ENCODE assay signal across 9 cellular contexts in the genomic region with DNA sequence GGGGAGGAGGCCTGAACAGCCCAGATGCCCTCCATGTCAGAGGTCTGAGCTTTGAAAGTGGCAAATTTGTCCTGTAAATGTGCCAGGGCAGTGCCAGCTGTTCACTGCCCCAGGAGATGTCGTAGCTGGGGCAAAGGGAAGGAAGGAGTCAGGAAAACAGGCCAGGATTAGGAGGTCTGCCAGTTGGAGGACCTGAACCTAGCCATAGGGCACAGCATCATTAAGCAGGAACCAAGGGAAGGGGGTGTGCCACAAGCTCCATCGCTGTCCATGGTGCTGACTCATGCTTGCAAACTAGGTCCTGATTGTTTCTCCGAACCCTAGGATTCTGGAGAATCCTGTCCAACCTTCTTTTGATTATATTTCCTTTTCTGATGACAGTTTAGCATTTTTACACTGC.
DNase-seq lines count a peak whose midpoint lies in the region; ATAC-seq and TF ChIP-seq lines count a peak whose summit lies in the region.
"Had no signal": no experiment of that assay in that cellular context is flagged by ENCODE, and none has a peak within 500 bp of the region (broad histone marks: within the 10 kb centered on the region; RNA-seq: fewer than 3 reads in every experiment).

No MANE protein-coding gene starts in this region.

- H3K27ac Mint-ChIP-seq in activated naive CD4-positive, alpha-beta T cell treated with anti-CD3 and anti-CD28 coated beads, Interleukin-2, amount 10 ng/mL, durations not matched to agents 7 days and 5 days, result no peak overlapping the region
- H3K27ac Mint-ChIP-seq: CD8-positive, alpha-beta T cell had no signal

- DNase-seq in activated naive CD4-positive, alpha-beta T cell treated with anti-CD3 and anti-CD28 coated beads, Interleukin-2, amount 10 ng/mL, durations not matched to agents 7 days and 5 days, result peak; percentile 71
- no peak for DNase-seq in activated naive CD4-positive, alpha-beta T cell treated with anti-CD3 and anti-CD28 coated beads, Interleukin-2, amount 50 U/mL, for 16 hours
- DNase-seq in RWPE1 (ENCODE audit: low spot score), result peak; percentile 50
- DNase-seq in fibroblast of lung (ENCODE audit: low read depth in 2 of 2), result peak; percentile 19 to 25
- DNase-seq in stimulated activated CD4-positive, alpha-beta T cell treated with anti-CD3 and anti-CD28 coated beads, Interleukin-4, amount 100 ng/mL, for 48 hours (ENCODE audit: low read depth in 2 of 2), result peak; percentile 1 to 19
- no peak for DNase-seq in DMS153 treated with DMSO at 0.1 percent for 48 hours (lab: John Stamatoyannopoulos, UW; ENCODE audit: unreplicated experiment)
- DNase-seq in Peyer's patch, result no peak

- no peaks in the 10 kb centered on the region for H3K27me3 ChIP-seq in fibroblast of lung (ENCODE audit: control insufficient read depth, insufficient read depth, low read length)
- no peaks in the 10 kb centered on the region for H3K27me3 ChIP-seq in Peyer's patch

- no peak for ATAC-seq in GM18858 (IDR thresholded peaks at IDR 0.05; ENCODE audit: unreplicated experiment)
- ATAC-seq: CD8-positive, alpha-beta T cell had no signal

- peaks cover 4% of the 10 kb centered on the region for H3K27me3 Mint-ChIP-seq in activated naive CD4-positive, alpha-beta T cell treated with anti-CD3 and anti-CD28 coated beads, Interleukin-2, amount 10 ng/mL, durations not matched to agents 7 days and 5 days

- POLR2A ChIA-PET in RWPE1 (lab: Yijun Ruan, JAX; ENCODE audit: low non-redundant PET), result no interaction called here

- CTCF ChIA-PET in activated naive CD4-positive, alpha-beta T cell treated with anti-CD3 and anti-CD28 coated beads, Interleukin-2, amount 10 ng/mL, durations not matched to agents 7 days and 5 days (lab: Charles Lee), result no interaction called here
- CTCF ChIA-PET in RWPE1 (lab: Yijun Ruan, JAX), result no interaction called here

- no peak for TF ChIP-seq POLR2A in Peyer's patch (IDR thresholded peaks at IDR 0.05)

- H3K9me3 ChIP-seq in fibroblast of lung (ENCODE audit: control insufficient read depth, insufficient read depth, low read depth, low read length), result no peaks in the 10 kb centered on the region
- no peaks in the 10 kb centered on the region for H3K9me3 ChIP-seq in Peyer's patch

- no peak overlapping the region for H3K4me3 Mint-ChIP-seq in activated naive CD4-positive, alpha-beta T cell treated with anti-CD3 and anti-CD28 coated beads, Interleukin-2, amount 10 ng/mL, durations not matched to agents 7 days and 5 days
- H3K4me3 Mint-ChIP-seq: CD8-positive, alpha-beta T cell had no signal

- no peaks in the 10 kb centered on the region for H3K36me3 Mint-ChIP-seq in activated naive CD4-positive, alpha-beta T cell treated with anti-CD3 and anti-CD28 coated beads, Interleukin-2, amount 10 ng/mL, durations not matched to agents 7 days and 5 days
- H3K36me3 Mint-ChIP-seq: CD8-positive, alpha-beta T cell had no signal

- no peaks in the 10 kb centered on the region for H3K79me2 ChIP-seq in fibroblast of lung (ENCODE audit: control insufficient read depth, insufficient read depth, low read length)

- no peaks in the 10 kb centered on the region for H3K4me1 Mint-ChIP-seq in activated naive CD4-positive, alpha-beta T cell treated with anti-CD3 and anti-CD28 coated beads, Interleukin-2, amount 10 ng/mL, durations not matched to agents 7 days and 5 days

- H3K36me3 ChIP-seq in fibroblast of lung (ENCODE audit: control insufficient read depth, insufficient read depth, low read length), result no peaks in the 10 kb centered on the region
- no peaks in the 10 kb centered on the region for H3K36me3 ChIP-seq in Peyer's patch

- H3K4me1 ChIP-seq in fibroblast of lung (ENCODE audit: control insufficient read depth, extremely low read depth, insufficient read depth, low read length), result no peaks in the 10 kb centered on the region
- no peaks in the 10 kb centered on the region for H3K4me1 ChIP-seq in Peyer's patch

- H4K20me1 ChIP-seq in fibroblast of lung (ENCODE audit: control insufficient read depth, extremely low read depth, insufficient read depth, low read length), result peaks cover 2% of the 10 kb centered on the region

- H3K27ac ChIP-seq in RWPE1 (no peak overlapping the region), fibroblast of lung (ENCODE audit: insufficient read depth, low read length) (no peak overlapping the region), Peyer's patch (no peak overlapping the region)

- no peak overlapping the region for H3K4me2 ChIP-seq in fibroblast of lung (ENCODE audit: extremely low read depth, insufficient read depth, low read length)

- H2AFZ ChIP-seq in fibroblast of lung (ENCODE audit: low read length), result no peak overlapping the region

- no peak overlapping the region for H3K9ac ChIP-seq in fibroblast of lung (ENCODE audit: insufficient read depth, low read length)

- H3K4me3 ChIP-seq in fibroblast of lung (replicated peaks in 1 of 4; ENCODE audit: control extremely low read depth in 1 of 4, insufficient read depth in 1 of 4, low read depth in 3 of 4, low read length in 4 of 4) (no peak overlapping the region), Peyer's patch (no peak overlapping the region)

- TF ChIP-seq CTCF in RWPE1 (conservative IDR thresholded peaks at IDR 0.05; ENCODE audit: low read depth) (no peak), fibroblast of lung (conservative IDR thresholded peaks at IDR 0.05 in 1 of 2, IDR thresholded peaks at IDR 0.05 in 1 of 2; ENCODE audit: low read depth in 1 of 2, low read length in 2 of 2) (no peak), Peyer's patch (IDR thresholded peaks at IDR 0.05) (no peak)

- H3K9me3 Mint-ChIP-seq in activated naive CD4-positive, alpha-beta T cell treated with anti-CD3 and anti-CD28 coated beads, Interleukin-2, amount 10 ng/mL, durations not matched to agents 7 days and 5 days, result no peaks in the 10 kb centered on the region
- H3K9me3 Mint-ChIP-seq: CD8-positive, alpha-beta T cell had no signal

Comparison
In these comparisons a context has a peak if more than half of its experiments do, and no peak if none do; other contexts are left out.
1. DNase-seq: peak in activated naive CD4-positive, alpha-beta T cell treated with anti-CD3 and anti-CD28 coated beads, Interleukin-2, amount 10 ng/mL, durations not matched to agents 7 days and 5 days (single experiment), RWPE1 (single experiment), fibroblast of lung (2 of 2) and stimulated activated CD4-positive, alpha-beta T cell treated with anti-CD3 and anti-CD28 coated beads, Interleukin-4, amount 100 ng/mL, for 48 hours (2 of 2); none in activated naive CD4-positive, alpha-beta T cell treated with anti-CD3 and anti-CD28 coated beads, Interleukin-2, amount 50 U/mL, for 16 hours (single experiment), DMS153 treated with DMSO at 0.1 percent for 48 hours (single experiment) and Peyer's patch (0 of 3).